In the genomic region with DNA sequence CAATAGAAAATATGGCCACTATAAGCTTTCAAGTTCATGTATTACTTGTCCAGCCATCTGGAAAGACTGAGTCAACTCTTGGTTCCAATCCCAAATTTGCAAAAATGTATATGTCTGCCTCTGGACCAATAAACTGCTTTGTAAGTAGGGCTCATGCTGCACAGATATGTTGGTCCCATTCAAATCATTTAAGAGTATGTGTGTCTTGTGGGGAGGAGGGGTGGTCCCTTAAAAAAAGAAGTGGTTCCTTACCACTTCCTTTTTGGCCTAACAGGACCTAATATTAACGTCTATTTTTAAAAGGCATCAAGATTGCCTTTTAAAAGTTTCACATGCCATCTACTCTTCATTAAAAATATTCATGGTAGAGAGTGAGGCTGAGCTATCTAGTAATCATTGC, we compare ENCODE assay signal across 22 cellular contexts.
"Had no signal": no experiment of that assay in that cellular context is flagged by ENCODE, and none has a peak within 500 bp of the region (broad histone marks: within the 10 kb centered on the region; RNA-seq: fewer than 3 reads in every experiment).

No MANE protein-coding gene starts in this region.

- H3K4me1 Mint-ChIP-seq: naive B cell; naive thymus-derived CD8-positive, alpha-beta T cell had no signal

- H3K4me3 ChIP-seq: coronary artery, dorsolateral prefrontal cortex, esophagus muscularis mucosa, gastroesophageal sphincter, heart right ventricle, left lung, lower lobe of right lung, mucosa of descending colon had no signal

- H3K27ac Mint-ChIP-seq: mesothelial cell of epicardium; naive B cell; naive thymus-derived CD8-positive, alpha-beta T cell had no signal

- H3K27ac ChIP-seq: coronary artery, dorsolateral prefrontal cortex, epithelial cell of prostate, esophagus muscularis mucosa, foreskin keratinocyte, gastroesophageal sphincter, heart right ventricle, left lung, lower lobe of right lung had no signal

- H3K36me3 ChIP-seq: esophagus muscularis mucosa, gastroesophageal sphincter, heart right ventricle, left lung, lower lobe of right lung had no signal

- H3K27me3 ChIP-seq: dorsolateral prefrontal cortex, esophagus muscularis mucosa, foreskin keratinocyte, gastroesophageal sphincter, heart right ventricle, left lung had no signal

- H3K4me1 ChIP-seq: esophagus muscularis mucosa, foreskin keratinocyte, gastroesophageal sphincter, heart right ventricle, left lung, lower lobe of right lung had no signal

- H3K27me3 Mint-ChIP-seq: naive B cell had no signal

- DNase-seq: dermis blood vessel endothelial cell; dorsolateral prefrontal cortex; effector CD4-positive, alpha-beta T cell; effector memory CD4-positive, alpha-beta T cell; foreskin keratinocyte; glutamatergic neuron; head of caudate nucleus; heart right ventricle; hippocampal formation; left cardiac atrium; left lung; left ventricle myocardium superior; lower lobe of right lung; mesenchymal stem cell; mucosa of descending colon; naive B cell; naive thymus-derived CD8-positive, alpha-beta T cell had no signal

- ATAC-seq: foreskin keratinocyte; gastroesophageal sphincter; heart right ventricle; left cardiac atrium; left lung; left ventricle myocardium superior; lower lobe of right lung; mucosa of descending colon; naive thymus-derived CD8-positive, alpha-beta T cell had no signal

- H3K36me3 Mint-ChIP-seq: naive B cell had no signal

- H3K9me3 ChIP-seq: lower lobe of right lung had no signal

- H3K4me3 Mint-ChIP-seq: mesothelial cell of epicardium; naive B cell; naive thymus-derived CD8-positive, alpha-beta T cell had no signal
